In genomic region chr7:32074787-32075570, GRCh38 we compare ENCODE assay signal across 16 cellular contexts. TPM values are rescaled to one million over a fixed set of nuclear protein-coding genes. Genes with fewer than 3 reads are reported as not detected.
A peak's percentile ranks its signal among the peaks of the same experiment; 100 is the strongest.
DNase-seq lines count a peak whose midpoint lies in the region; ATAC-seq lines count a peak whose summit lies in the region.
"Had no signal": no experiment of that assay in that cellular context is flagged by ENCODE, and none has a peak within 500 bp of the region (broad histone marks: within the 10 kb centered on the region; RNA-seq: fewer than 3 reads in every experiment).

No MANE protein-coding gene starts in this region.

- no peak for ATAC-seq in HG02763 (IDR thresholded peaks at IDR 0.05; ENCODE audit: unreplicated experiment)

- DNase-seq in Ammon's horn (ENCODE audit: low spot score) (peak; percentile 92), Kasumi-1 (lab: John Stamatoyannopoulos, UW) (peak; percentile 49 to 56), hippocampal formation (lab: John Stamatoyannopoulos, UW) (peak; percentile 78 to 87), pons (ENCODE audit: low spot score) (peak; percentile 85), ureter (ENCODE audit: low spot score) (no peak), cerebellar cortex (ENCODE audit: low spot score) (no peak)
- DNase-seq: CD4-positive, alpha-beta memory T cell; DND-41; GF-D8; HCEC 1CT; MV-4-11; NCI-H1436; NCI-H2029 treated with DMSO at 0.1 percent for 48 hours; NCI-H524 had no signal

RNA-seq across cellular contexts. Expression of gene PDE1C, which starts 4.8 kb away (rescaled TPM):
- 12.2 TPM for total RNA-seq in ureter
- total RNA-seq: A673; CD4-positive, alpha-beta memory T cell had no signal

Comparison
In these comparisons a context has a peak if more than half of its experiments do, and no peak if none do; other contexts are left out.
1. DNase-seq: peak in Ammon's horn (single experiment), Kasumi-1 (2 of 2), hippocampal formation (2 of 2) and pons (single experiment); none in ureter (single experiment) and cerebellar cortex (single experiment).